27 cellular contexts compared by ENCODE assay signal in genomic region chrX:107577933-107578332, GRCh38.
"Had no signal": no experiment of that assay in that cellular context is flagged by ENCODE, and none has a peak within 500 bp of the region (broad histone marks: within the 10 kb centered on the region; RNA-seq: fewer than 3 reads in every experiment).

No MANE protein-coding gene starts in this region.

- H3K27ac ChIP-seq: left ventricle myocardium inferior, neural progenitor cell, neutrophil, parathyroid adenoma, right atrium auricular region, right lobe of liver, tibial nerve, upper lobe of left lung, vagina had no signal

- H3K79me2 ChIP-seq: parathyroid adenoma had no signal

- ATAC-seq: natural killer cell; right lobe of liver; stimulated activated memory B cell treated with anti-CD40 and anti-IgM and Interleukin-4, amounts not matched to agents 10 μg/mL and 1 μg/mL and 100 μg/mL, for 72 hours; stimulated activated naive CD8-positive, alpha-beta T cell treated with anti-CD3 and anti-CD28 coated beads, Interleukin-15, amount 100 ng/mL, for 72 hours had no signal

- H3K4me3 Mint-ChIP-seq: mesothelial cell of epicardium; natural killer cell; nephron progenitor cell; neural progenitor cell; stimulated activated memory B cell treated with anti-CD40 and anti-IgM and Interleukin-4, amounts not matched to agents 10 μg/mL and 1 μg/mL and 100 μg/mL, for 72 hours; stimulated activated naive CD8-positive, alpha-beta T cell treated with anti-CD3 and anti-CD28 coated beads, Interleukin-15, amount 100 ng/mL, for 72 hours had no signal

- H3K4me3 ChIP-seq: left ventricle myocardium inferior, lung, neural progenitor cell, right atrium auricular region, right lobe of liver, smooth muscle cell, tibial nerve, upper lobe of left lung, vagina had no signal

- H3K36me3 Mint-ChIP-seq: mesothelial cell of epicardium; natural killer cell; stimulated activated memory B cell treated with anti-CD40 and anti-IgM and Interleukin-4, amounts not matched to agents 10 μg/mL and 1 μg/mL and 100 μg/mL, for 72 hours had no signal

- H3K9me3 Mint-ChIP-seq: natural killer cell; stimulated activated memory B cell treated with anti-CD40 and anti-IgM and Interleukin-4, amounts not matched to agents 10 μg/mL and 1 μg/mL and 100 μg/mL, for 72 hours; stimulated activated naive CD8-positive, alpha-beta T cell treated with anti-CD3 and anti-CD28 coated beads, Interleukin-15, amount 100 ng/mL, for 72 hours had no signal

- H3K4me1 ChIP-seq: left ventricle myocardium inferior, neural progenitor cell, parathyroid adenoma, right atrium auricular region, right lobe of liver, tibial nerve, upper lobe of left lung, vagina had no signal

- H3K4me1 Mint-ChIP-seq: mesothelial cell of epicardium; naive B cell; nephron progenitor cell; neural progenitor cell; stimulated activated memory B cell treated with anti-CD40 and anti-IgM and Interleukin-4, amounts not matched to agents 10 μg/mL and 1 μg/mL and 100 μg/mL, for 72 hours; stimulated activated naive CD8-positive, alpha-beta T cell treated with anti-CD3 and anti-CD28 coated beads, Interleukin-15, amount 100 ng/mL, for 72 hours had no signal

- H3K27me3 ChIP-seq: neural progenitor cell, neutrophil, right atrium auricular region, right lobe of liver, upper lobe of left lung, vagina had no signal

- H3K9me3 ChIP-seq: neutrophil, right atrium auricular region, right lobe of liver, tibial nerve, upper lobe of left lung, vagina had no signal

- H3K27me3 Mint-ChIP-seq: naive B cell; progenitor cell of endocrine pancreas; stimulated activated memory B cell treated with anti-CD40 and anti-IgM and Interleukin-4, amounts not matched to agents 10 μg/mL and 1 μg/mL and 100 μg/mL, for 72 hours; stimulated activated naive CD8-positive, alpha-beta T cell treated with anti-CD3 and anti-CD28 coated beads, Interleukin-15, amount 100 ng/mL, for 72 hours had no signal

- H3K27ac Mint-ChIP-seq: mesothelial cell of epicardium; natural killer cell; nephron progenitor cell; neural progenitor cell; progenitor cell of endocrine pancreas; stimulated activated memory B cell treated with anti-CD40 and anti-IgM and Interleukin-4, amounts not matched to agents 10 μg/mL and 1 μg/mL and 100 μg/mL, for 72 hours; stimulated activated naive CD8-positive, alpha-beta T cell treated with anti-CD3 and anti-CD28 coated beads, Interleukin-15, amount 100 ng/mL, for 72 hours had no signal

- H2AFZ ChIP-seq: neural progenitor cell, parathyroid adenoma had no signal

- H3K4me2 ChIP-seq: neural progenitor cell, smooth muscle cell had no signal

- H3K36me3 ChIP-seq: left ventricle myocardium inferior, neural progenitor cell, neutrophil, right atrium auricular region, right lobe of liver, tibial nerve, upper lobe of left lung, vagina had no signal

- DNase-seq: islet precursor cell; left ventricle myocardium inferior; mesendoderm; naive B cell; natural killer cell; nephron progenitor cell; occipital lobe; right lobe of liver; stimulated activated CD4-positive, alpha-beta T cell treated with anti-CD3 and anti-CD28 coated beads, Interleukin-1b, Interleukin-23, amount 100 ng/mL, for 48 hours; stimulated activated CD4-positive, alpha-beta T cell treated with anti-CD3 and anti-CD28 coated beads, Interleukin-2, amount 100 ng/mL, for 48 hours; stimulated activated CD4-positive, alpha-beta T cell treated with anti-CD3 and anti-CD28 coated beads, Interleukin-4, amount 100 ng/mL, for 4 hours; stimulated activated CD8-positive, alpha-beta memory T cell treated with anti-CD3 and anti-CD28 coated beads, Interleukin-4, amount 100 ng/mL, for 48 hours; stimulated activated naive CD4-positive, alpha-beta T cell treated with Interleukin-2 at 50 U/mL for 16 hours; stimulated activated naive CD8-positive, alpha-beta T cell treated with anti-CD3 and anti-CD28 coated beads, Interleukin-15, amount 100 ng/mL, for 72 hours; substantia nigra; upper lobe of left lung had no signal

- H3K9ac ChIP-seq: neural progenitor cell, parathyroid adenoma had no signal
